ENCODE assay signal across 11 cellular contexts in genomic region chr6:16982827-16983226, GRCh38.
A peak's percentile ranks its signal among the peaks of the same experiment; 100 is the strongest.
DNase-seq lines count a peak whose midpoint lies in the region; ATAC-seq, FAIRE-seq and TF ChIP-seq lines count a peak whose summit lies in the region.
"Had no signal": no experiment of that assay in that cellular context is flagged by ENCODE, and none has a peak within 500 bp of the region (broad histone marks: within the 10 kb centered on the region; RNA-seq: fewer than 3 reads in every experiment).

No MANE protein-coding gene starts in this region.

- no peaks in the 10 kb centered on the region; the same call in 1 of the 2 replicates for H3K27me3 ChIP-seq in BJ (ENCODE audit: control insufficient read depth, insufficient read depth, low read length)

- H3K36me3 ChIP-seq in BJ (ENCODE audit: control insufficient read depth, insufficient read depth, low read length) = no peaks in the 10 kb centered on the region

- CTCF ChIA-PET in BJ (lab: Yijun Ruan, JAX) = interaction anchor here (0.9 to 5.6 kb wide), 7 partner anchors 10 to 478 kb away, joined by 3 to 29 read pairs (median 3); no protein-coding TSS in a partner anchor

- no peak for TF ChIP-seq CTCF in BJ (IDR thresholded peaks at IDR 0.05; ENCODE audit: insufficient read depth, low read depth, low read length)

- POLR2A ChIA-PET in BJ (lab: Charles Lee) = interaction anchor here (0.6 kb wide), 1 partner anchor 30 kb away, joined by 6 read pairs; no protein-coding TSS in a partner anchor

- FAIRE-seq in urothelium cell line (lab: Jason Lieb, UNC) = no peak
- FAIRE-seq: small intestine had no signal

- DNase-seq in BJ (ENCODE audit: low read depth) (peak; percentile 76), NOMO-1 treated with DMSO at 0.1 percent for 48 hours (lab: John Stamatoyannopoulos, UW; ENCODE audit: unreplicated experiment) (peak; percentile 84), globus pallidus (ENCODE audit: low spot score) (peak; percentile 38), urothelium cell line (ENCODE audit: low spot score) (no peak)
- DNase-seq in stimulated activated naive CD4-positive, alpha-beta T cell treated with Interleukin-2 at 50 U/mL for 16 hours (lab: John Stamatoyannopoulos, UW) = no peak
- DNase-seq: activated CD4-positive, alpha-beta T cell treated with anti-CD3 and anti-CD28 coated beads for 4 hours; CD8-positive, alpha-beta T cell; small intestine had no signal

- peak; percentile 79 for ATAC-seq in GM19395 (IDR thresholded peaks at IDR 0.05; ENCODE audit: unreplicated experiment)
- no peak for ATAC-seq in HG03439 (IDR thresholded peaks at IDR 0.05; ENCODE audit: unreplicated experiment)
- no peak for ATAC-seq in GM21723 (IDR thresholded peaks at IDR 0.05; ENCODE audit: unreplicated experiment)
- ATAC-seq: CD8-positive, alpha-beta T cell had no signal

- no peak overlapping the region for H3K4me3 ChIP-seq in BJ (ENCODE audit: low read depth, low read length)

Comparison
In these comparisons a context has a peak if more than half of its experiments do, and no peak if none do; other contexts are left out.
1. DNase-seq: peak in BJ (single experiment), NOMO-1 treated with DMSO at 0.1 percent for 48 hours (single experiment) and globus pallidus (single experiment); none in stimulated activated naive CD4-positive, alpha-beta T cell treated with Interleukin-2 at 50 U/mL for 16 hours (single experiment) and urothelium cell line (single experiment).